ENCODE assay signal across 12 cellular contexts in the genomic region with DNA sequence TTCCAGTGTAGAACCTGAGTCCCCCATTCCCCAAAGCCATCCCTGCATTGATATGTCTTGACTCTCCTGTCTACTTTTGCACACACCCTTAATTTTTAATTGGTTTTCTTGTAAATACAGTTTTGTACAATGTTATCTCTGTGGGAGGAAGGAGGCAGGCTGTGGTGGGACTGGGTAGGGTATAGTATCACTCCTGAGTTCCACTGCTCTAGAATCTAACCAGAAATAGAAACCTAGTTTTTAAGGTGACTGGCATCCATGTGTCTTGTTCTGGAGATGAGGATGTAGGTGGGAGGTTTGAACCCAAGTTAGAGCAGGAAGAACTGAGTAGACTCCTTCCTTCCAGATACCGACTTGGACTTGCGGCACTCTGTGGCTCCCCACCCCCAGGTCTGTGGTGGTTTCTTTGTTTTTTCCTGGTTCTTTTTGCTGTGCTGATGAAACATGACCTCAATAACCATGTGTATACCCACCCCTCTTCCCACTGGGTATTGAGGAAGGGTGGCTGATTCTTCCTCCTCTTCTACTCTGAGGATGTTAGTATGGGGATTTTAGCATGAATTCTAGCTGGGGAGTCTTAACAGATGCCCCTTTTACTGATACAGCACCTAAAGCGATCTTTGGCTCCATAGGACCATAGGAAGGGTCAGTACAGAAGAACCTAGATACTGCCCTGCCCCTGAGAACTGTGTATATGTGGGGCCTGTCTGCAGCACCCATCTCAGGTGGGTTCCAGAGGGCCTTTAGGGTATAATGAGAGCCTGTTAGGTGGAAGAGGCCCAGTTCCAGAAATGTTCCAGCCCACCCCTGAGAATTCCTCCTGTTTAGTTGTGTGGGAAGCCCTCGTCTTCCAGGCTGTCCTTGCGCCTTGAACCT. TPM values are rescaled to one million over a fixed set of nuclear protein-coding genes. Genes with fewer than 3 reads are reported as not detected.
A peak's percentile ranks its signal among the peaks of the same experiment; 100 is the strongest.
DNase-seq lines count a peak whose midpoint lies in the region; ATAC-seq and TF ChIP-seq lines count a peak whose summit lies in the region.
"Had no signal": no experiment of that assay in that cellular context is flagged by ENCODE, and none has a peak within 500 bp of the region (broad histone marks: within the 10 kb centered on the region; RNA-seq: fewer than 3 reads in every experiment).

No MANE protein-coding gene starts in this region.

- H3K36me3 Mint-ChIP-seq in chondrocyte (ENCODE audit: low read depth), result peaks cover 37% of the 10 kb centered on the region
- peaks cover 50 to 82% (median 65%) of the 10 kb centered on the region in 3 experiments for H3K36me3 Mint-ChIP-seq in H9 (ENCODE audit: insufficient read depth in 1 of 3, low read depth in 3 of 3)

- intact Hi-C loops in cardiac septum (cut with DNase I), result loop anchor here (5.0 kb wide), 1 partner anchor 35 kb away; no protein-coding TSS in a partner anchor
- intact Hi-C loops in left cardiac atrium (cut with DNase I), result loop anchor here in 1 of 2 donors (5.0 kb wide), 1 partner anchor 45 kb away; no protein-coding TSS in a partner anchor
- intact Hi-C loops in vagina (cut with DNase I), result no loop called here

- ATAC-seq in left cardiac atrium (no peak), GM21528 (IDR thresholded peaks at IDR 0.05; ENCODE audit: low FRiP score, unreplicated experiment) (no peak)
- ATAC-seq: mucosa of descending colon had no signal

- H3K9me3 Mint-ChIP-seq in chondrocyte (ENCODE audit: low read depth) (no peaks in the 10 kb centered on the region), H9 (no peaks in the 10 kb centered on the region)

- H3K79me1 ChIP-seq in H9 (ENCODE audit: insufficient read depth, low read depth, low read length, poor library complexity, severe bottlenecking), result peaks cover 4% of the 10 kb centered on the region

- no peak overlapping the region for H4K8ac ChIP-seq in H9 (replicated peaks; ENCODE audit: insufficient read length, low read depth, low read length)

- H2BK5ac ChIP-seq in H9 (ENCODE audit: insufficient read length, low read length), result no peak overlapping the region

- no peaks in the 10 kb centered on the region for H3K79me2 ChIP-seq in H9 (ENCODE audit: insufficient read depth, low read length)

- TF ChIP-seq CTCF in chondrocyte (IDR thresholded peaks at IDR 0.05) (no peak), vagina (IDR thresholded peaks at IDR 0.05) (no peak), H9 (conservative IDR thresholded peaks at IDR 0.05) (no peak)

- H3K14ac ChIP-seq in H9 (ENCODE audit: insufficient read depth, low read length), result no peak overlapping the region

- peak overlapping the region; percentile 1 for H3K27ac ChIP-seq in muscle layer of duodenum (ENCODE audit: low read length)
- H3K27ac ChIP-seq in vagina, result peak overlapping the region; percentile 79
- no peak overlapping the region for H3K27ac ChIP-seq in H9 (ENCODE audit: insufficient read length, low read depth, low read length)
- H3K27ac ChIP-seq: BLaER1, KMS-11 had no signal

- H3K4me3 Mint-ChIP-seq in chondrocyte (ENCODE audit: unreplicated experiment) (peak overlapping the region; percentile 19), H9 (no peak overlapping the region)

- H3K4me1 Mint-ChIP-seq in chondrocyte (ENCODE audit: low read depth) (peaks cover 76% of the 10 kb centered on the region), H9 (peaks cover 15 to 16% of the 10 kb centered on the region in 2 experiments)

- H4K91ac ChIP-seq in H9 (ENCODE audit: insufficient read length, low read depth, low read length), result no peak overlapping the region

- H3K36me3 ChIP-seq in muscle layer of duodenum (ENCODE audit: control insufficient read depth in 1 of 2, insufficient read depth in 2 of 2, low read length in 2 of 2), result peaks cover 54 to 55% of the 10 kb centered on the region in 2 donors
- peaks cover 5 to 64% of the 10 kb centered on the region in 2 donors for H3K36me3 ChIP-seq in vagina

- no peak overlapping the region for H4K5ac ChIP-seq in H9 (ENCODE audit: insufficient read length, low read depth, low read length)

- H3K23ac ChIP-seq in H9 (ENCODE audit: insufficient read length, low read depth, low read length), result no peak overlapping the region

- H3K4me3 ChIP-seq in muscle layer of duodenum (ENCODE audit: low read depth in 1 of 2, low read length in 2 of 2) (no peak overlapping the region), vagina (no peak overlapping the region)
- H3K4me3 ChIP-seq: BLaER1, mucosa of descending colon had no signal

- H2BK15ac ChIP-seq in H9 (ENCODE audit: low read depth, low read length), result no peak overlapping the region

- H3K9ac ChIP-seq in H9 (ENCODE audit: extremely low read depth, insufficient read length, low read length), result no peak overlapping the region
- H3K9ac ChIP-seq: BLaER1, KMS-11 had no signal

- no peaks in the 10 kb centered on the region for H3K23me2 ChIP-seq in H9 (ENCODE audit: insufficient read length, low read depth, low read length, poor library complexity, severe bottlenecking)

- H3K4me1 ChIP-seq in muscle layer of duodenum (ENCODE audit: control insufficient read depth in 1 of 2, insufficient read depth in 2 of 2, low read length in 2 of 2), result peaks cover 0 to 19% of the 10 kb centered on the region in 2 donors
- H3K4me1 ChIP-seq in vagina, result peaks cover 49% of the 10 kb centered on the region
- H3K4me1 ChIP-seq in H9 (ENCODE audit: insufficient read depth, low read length), result no peaks in the 10 kb centered on the region
- H3K4me1 ChIP-seq: BLaER1 had no signal

- H3K9me3 ChIP-seq in muscle layer of duodenum (ENCODE audit: control insufficient read depth in 1 of 2, low read length in 2 of 2) (no peaks in the 10 kb centered on the region), vagina (no peaks in the 10 kb centered on the region), H9 (ENCODE audit: control insufficient read depth, low read depth, low read length) (no peaks in the 10 kb centered on the region)
- H3K9me3 ChIP-seq: BLaER1, mucosa of descending colon had no signal

- no peak overlapping the region for H3T11ph ChIP-seq in H9 (ENCODE audit: low read length)

- H2AK5ac ChIP-seq in H9 (ENCODE audit: insufficient read length, low read length), result no peak overlapping the region

- H3K18ac ChIP-seq in H9 (ENCODE audit: insufficient read length, low read depth, low read length), result no peak overlapping the region

- WGBS in H9 (ENCODE audit: extremely low coverage, insufficient read length, low lambda C conversion rate), result no CpG with 5 or more reads among the region's 5 CpGs

- no peaks in the 10 kb centered on the region for H4K20me1 ChIP-seq in H9 (ENCODE audit: control insufficient read depth, insufficient read depth, insufficient read length)

- DNase-seq in cardiac septum (ENCODE audit: low spot score) (peak; percentile 6), left cardiac atrium (no peak), chondrocyte (ENCODE audit: low spot score) (no peak), vagina (ENCODE audit: extremely low spot score in 2 of 2) (no peak), H9 (no peak), NCI-H2081 (lab: John Stamatoyannopoulos, UW) (no peak)
- DNase-seq: mucosa of descending colon, NCI-H510A treated with DMSO at 0.1 percent for 48 hours had no signal

- no peak overlapping the region for H3K56ac ChIP-seq in H9 (ENCODE audit: insufficient read length, low read depth, low read length)

- H2AFZ ChIP-seq in H9 (ENCODE audit: low read length), result no peak overlapping the region

- no peak overlapping the region for H2BK20ac ChIP-seq in H9 (ENCODE audit: low read depth, low read length, poor library complexity, severe bottlenecking)

- no peak overlapping the region for H2BK12ac ChIP-seq in H9 (ENCODE audit: insufficient read length, low read depth, low read length)

- H3K27me3 ChIP-seq in muscle layer of duodenum (ENCODE audit: low read depth, low read length) (no peaks in the 10 kb centered on the region), vagina (no peaks in the 10 kb centered on the region), H9 (ENCODE audit: insufficient read depth, low read length) (no peaks in the 10 kb centered on the region)
- H3K27me3 ChIP-seq: BLaER1 had no signal

- H3K4ac ChIP-seq in H9 (ENCODE audit: low read depth, low read length), result no peak overlapping the region

- H2BK120ac ChIP-seq in H9 (ENCODE audit: low read depth, low read length, poor library complexity, severe bottlenecking), result no peak overlapping the region

- H3K4me2 ChIP-seq in H9 (ENCODE audit: insufficient read depth, insufficient read length, low read length), result no peak overlapping the region
- H3K4me2 ChIP-seq: BLaER1, KMS-11 had no signal

- H3K27ac Mint-ChIP-seq in chondrocyte (ENCODE audit: unreplicated experiment), result peak overlapping the region; percentile 95
- peak overlapping the region in 1 of 3 experiments; percentile 94; a peak in 3 of 7 replicates for H3K27ac Mint-ChIP-seq in H9

- no peak for TF ChIP-seq POLR2A in vagina (IDR thresholded peaks at IDR 0.05)

- H3K27me3 Mint-ChIP-seq in chondrocyte (ENCODE audit: low read depth) (no peaks in the 10 kb centered on the region), H9 (ENCODE audit: low read depth) (no peaks in the 10 kb centered on the region)

RNA-seq across cellular contexts. Expression of a gene that starts 48.7 kb away (rescaled TPM):
- 159 TPM for total RNA-seq in cardiac septum
- 100 to 1,000 TPM; 119 to 165 TPM for total RNA-seq in left cardiac atrium
- 182 to 262 TPM (median 186 TPM) in 3 replicates for total RNA-seq in chondrocyte
- total RNA-seq in vagina, result 91.3 TPM
- 493 and 511 TPM in 2 replicates for total RNA-seq in H9 (2021)

RNA-seq across cellular contexts. Expression of a gene that starts 48.9 kb away (rescaled TPM):
- total RNA-seq in cardiac septum, result 36.3 TPM
- total RNA-seq in left cardiac atrium, result 10 to 100 TPM; 33.9 to 41.2 TPM
- 48.4 to 65.1 TPM (median 49.8 TPM) in 3 replicates for total RNA-seq in chondrocyte
- total RNA-seq in vagina, result 39.3 TPM
- 51.9 and 54.1 TPM in 2 replicates for total RNA-seq in H9 (2021)
